In genomic region chr19:5434970-5435641, GRCh38 we compare ENCODE assay signal across 10 cellular contexts. TPM values are rescaled to one million over a fixed set of nuclear protein-coding genes. Genes with fewer than 3 reads are reported as not detected.
A peak's percentile ranks its signal among the peaks of the same experiment; 100 is the strongest.
DNase-seq lines count a peak whose midpoint lies in the region; ATAC-seq and TF ChIP-seq lines count a peak whose summit lies in the region.
"Had no signal": no experiment of that assay in that cellular context is flagged by ENCODE, and none has a peak within 500 bp of the region (broad histone marks: within the 10 kb centered on the region; RNA-seq: fewer than 3 reads in every experiment).

No MANE protein-coding gene starts in this region.

- H3K4me1 ChIP-seq in colonic mucosa: no peaks in the 10 kb centered on the region

- no peaks in the 10 kb centered on the region for H3K9me3 ChIP-seq in colonic mucosa

- intact Hi-C loops in colonic mucosa (cut with DNase I): no loop called here

- H3K27me3 ChIP-seq in colonic mucosa: no peaks in the 10 kb centered on the region

- ATAC-seq in activated CD4-positive, CD25-positive, alpha-beta regulatory T cell treated with anti-CD3 and anti-CD28 coated beads, Interleukin-2, amount 50 U/mL, for 24 hours: peak; percentile 93 to 98

- TF ChIP-seq CTCF in colonic mucosa (IDR thresholded peaks at IDR 0.05): no peak

- H3K36me3 ChIP-seq in colonic mucosa: no peaks in the 10 kb centered on the region

- H3K27ac ChIP-seq in colonic mucosa: no peak overlapping the region

- H3K9ac ChIP-seq in colonic mucosa (ENCODE audit: low read depth in 2 of 2, low read length in 2 of 2): no peak overlapping the region

- H3K4me3 ChIP-seq in colonic mucosa: no peak overlapping the region

- DNase-seq in activated CD4-positive, CD25-positive, alpha-beta regulatory T cell treated with anti-CD3 and anti-CD28 coated beads, Interleukin-2, amount 50 U/mL, for 72 hours: no peak
- DNase-seq in activated T-cell treated with anti-CD3 and anti-CD28 coated beads for 4 hours (peak; percentile 18), iris pigment epithelial cell (ENCODE audit: low read depth) (peak; percentile 96), colonic mucosa (no peak), T1000 (lab: John Stamatoyannopoulos, UW) (no peak), ecto neural progenitor cell (ENCODE audit: low spot score) (no peak)
- peak; percentile 76 for DNase-seq in stimulated activated CD8-positive, alpha-beta memory T cell treated with anti-CD3 and anti-CD28 coated beads, Interleukin-4, amount 100 ng/mL, for 48 hours
- DNase-seq: NCI-H187 had no signal

RNA-seq across cellular contexts. Expression of gene ZNRF4, which starts 20.1 kb away (rescaled TPM):
- total RNA-seq in colonic mucosa: not detected
- total RNA-seq: lung microvascular endothelial cell had no signal

Comparison
In these comparisons a context has a peak if more than half of its experiments do, and no peak if none do; other contexts are left out.
1. DNase-seq: peak in activated T-cell treated with anti-CD3 and anti-CD28 coated beads for 4 hours (single experiment), iris pigment epithelial cell (single experiment) and stimulated activated CD8-positive, alpha-beta memory T cell treated with anti-CD3 and anti-CD28 coated beads, Interleukin-4, amount 100 ng/mL, for 48 hours (single experiment); none in activated CD4-positive, CD25-positive, alpha-beta regulatory T cell treated with anti-CD3 and anti-CD28 coated beads, Interleukin-2, amount 50 U/mL, for 72 hours (single experiment), colonic mucosa (single experiment), T1000 (single experiment) and ecto neural progenitor cell (single experiment).